19 cellular contexts compared by ENCODE assay signal in the genomic region with DNA sequence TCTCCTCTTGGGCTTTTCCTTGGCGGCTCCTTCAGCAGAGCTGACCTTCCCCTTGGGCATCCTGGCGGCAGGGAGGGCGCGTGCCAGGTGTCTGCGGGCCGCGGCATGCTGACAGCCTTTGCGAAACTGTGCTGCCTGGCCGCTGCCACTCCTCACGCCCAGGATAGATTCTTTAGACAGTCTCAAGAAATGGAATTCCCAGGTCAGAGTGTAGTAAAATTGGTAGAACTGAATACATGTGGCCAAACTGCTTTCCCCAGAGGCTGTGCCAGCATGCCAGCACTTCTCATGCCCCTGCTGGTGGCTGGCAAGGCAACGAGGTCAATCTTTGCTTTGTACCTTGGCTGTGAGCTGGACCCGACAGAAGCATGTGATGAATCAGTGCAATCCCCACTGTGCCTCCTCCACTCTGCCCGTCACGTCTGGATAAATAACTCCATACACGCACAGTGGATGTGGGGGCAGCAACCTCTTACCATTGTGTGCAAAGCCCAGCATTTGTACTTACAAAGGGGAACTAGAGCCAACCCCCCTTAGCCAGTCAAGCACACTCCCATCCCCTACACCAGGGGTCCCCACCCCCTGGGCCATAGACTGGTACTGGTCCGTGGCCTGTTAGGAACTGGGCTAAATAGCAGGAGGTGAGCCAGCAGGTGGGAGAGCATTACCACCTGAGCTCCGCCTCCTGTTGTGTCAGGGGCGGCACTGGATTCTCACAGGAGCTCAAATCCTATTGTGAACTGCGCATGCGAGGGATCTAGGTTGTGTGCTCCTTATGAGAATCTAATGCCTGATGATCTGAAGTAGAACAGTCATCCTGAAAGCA.
DNase-seq lines count a peak whose midpoint lies in the region; ATAC-seq, FAIRE-seq and TF ChIP-seq lines count a peak whose summit lies in the region.
"Had no signal": no experiment of that assay in that cellular context is flagged by ENCODE, and none has a peak within 500 bp of the region (broad histone marks: within the 10 kb centered on the region; RNA-seq: fewer than 3 reads in every experiment).

No MANE protein-coding gene starts in this region.

- intact Hi-C loops in kidney (cut with DNase I) (no loop called here), sciatic nerve (cut with DNase I) (no loop called here)

- peak; percentile 78 for DNase-seq in NCI-H226
- peak; percentile 56 for DNase-seq in cerebellar cortex (ENCODE audit: low spot score)
- DNase-seq in kidney, result peak; percentile 63
- peak; percentile 51 for DNase-seq in sciatic nerve (ENCODE audit: low spot score)
- no peak for DNase-seq in NCI-H1092 treated with DMSO at 0.1 percent for 48 hours (lab: John Stamatoyannopoulos, UW)
- no peak for DNase-seq in NCI-H526 (lab: John Stamatoyannopoulos, UW)
- no peak for DNase-seq in HEK293T (ENCODE audit: extremely low spot score)
- DNase-seq: activated CD8-positive, alpha-beta T cell treated with anti-CD3 and anti-CD28 coated beads, Interleukin-2, amount 10 ng/mL, durations not matched to agents 7 days and 5 days; activated gamma-delta T cell; erythroblast; IMR-90; naive B cell; NCI-H1048; stimulated activated naive CD8-positive, alpha-beta T cell treated with anti-CD3 and anti-CD28 coated beads, Interleukin-15, amount 100 ng/mL, for 72 hours had no signal

- CTCF ChIA-PET in HEK293T (lab: Yijun Ruan, JAX), result no interaction called here

- no peak overlapping the region for H3K9ac ChIP-seq in kidney (ENCODE audit: low read length in 2 of 2)

- no peak for ATAC-seq in sciatic nerve
- ATAC-seq in GM21529 (IDR thresholded peaks at IDR 0.05; ENCODE audit: unreplicated experiment), result no peak
- ATAC-seq: activated CD8-positive, alpha-beta T cell treated with anti-CD3 and anti-CD28 coated beads, Interleukin-2, amount 10 ng/mL, durations not matched to agents 7 days and 5 days; SK-N-SH treated with all-trans-retinoic acid at 6 μM for 48 hours; stimulated activated naive CD8-positive, alpha-beta T cell treated with anti-CD3 and anti-CD28 coated beads, Interleukin-15, amount 100 ng/mL, for 72 hours had no signal

- FAIRE-seq in kidney (lab: Jason Lieb, UNC), result no peak
- FAIRE-seq: GM19239, TTC549 had no signal

- H3K4me3 ChIP-seq in kidney (ENCODE audit: low read length in 2 of 2), result no peak overlapping the region
- H3K4me3 ChIP-seq: skin epidermis had no signal

- peaks cover 0 to 4% of the 10 kb centered on the region in 2 donors for H3K4me1 ChIP-seq in kidney (ENCODE audit: control insufficient read depth in 1 of 2, insufficient read depth in 1 of 2, low read depth in 1 of 2, low read length in 2 of 2)

- H3K9me3 ChIP-seq in kidney (ENCODE audit: control insufficient read depth in 1 of 2, low read length in 2 of 2), result no peaks in the 10 kb centered on the region

- peaks cover 3 to 16% of the 10 kb centered on the region in 2 donors for H3K36me3 ChIP-seq in kidney (ENCODE audit: control insufficient read depth in 1 of 2, insufficient read depth in 2 of 2, low read length in 2 of 2)

- TF ChIP-seq CTCF in kidney (IDR thresholded peaks at IDR 0.05; ENCODE audit: borderline replicate concordance, extremely low read depth, insufficient read depth), result no peak

- H3K27ac ChIP-seq in kidney (ENCODE audit: low read depth in 2 of 2, low read length in 2 of 2), result peak overlapping the region; percentile 14 to 49
- H3K27ac ChIP-seq: skin epidermis had no signal

- POLR2A ChIA-PET in HEK293T (lab: Yijun Ruan, JAX), result no interaction called here

TF ChIP-seq in HEK293T, 16 proteins besides CTCF, POLR2A, EP300 and RAD21:
- no peak for TF ChIP-seq LEF1 (IDR thresholded peaks at IDR 0.05; ENCODE audit: borderline replicate concordance)
- no peak for TF ChIP-seq HDGF (IDR thresholded peaks at IDR 0.05; ENCODE audit: borderline replicate concordance)
- no peak for TF ChIP-seq CTBP1 (IDR thresholded peaks at IDR 0.05; ENCODE audit: borderline replicate concordance)
- no peak for TF ChIP-seq ZNF384 (IDR thresholded peaks at IDR 0.05)
- TF ChIP-seq SUZ12 (IDR thresholded peaks at IDR 0.05), result no peak
- TF ChIP-seq, protein P1, sequence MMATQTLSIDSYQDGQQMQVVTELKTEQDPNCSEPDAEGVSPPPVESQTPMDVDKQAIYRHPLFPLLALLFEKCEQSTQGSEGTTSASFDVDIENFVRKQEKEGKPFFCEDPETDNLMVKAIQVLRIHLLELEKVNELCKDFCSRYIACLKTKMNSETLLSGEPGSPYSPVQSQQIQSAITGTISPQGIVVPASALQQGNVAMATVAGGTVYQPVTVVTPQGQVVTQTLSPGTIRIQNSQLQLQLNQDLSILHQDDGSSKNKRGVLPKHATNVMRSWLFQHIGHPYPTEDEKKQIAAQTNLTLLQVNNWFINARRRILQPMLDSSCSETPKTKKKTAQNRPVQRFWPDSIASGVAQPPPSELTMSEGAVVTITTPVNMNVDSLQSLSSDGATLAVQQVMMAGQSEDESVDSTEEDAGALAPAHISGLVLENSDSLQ (IDR thresholded peaks at IDR 0.05), result no peak
- TF ChIP-seq SP1 (IDR thresholded peaks at IDR 0.05), result no peak
- TF ChIP-seq ARNT (IDR thresholded peaks at IDR 0.05), result no peak
- no peak for TF ChIP-seq FOXK2 (IDR thresholded peaks at IDR 0.05)
- no peak for TF ChIP-seq ELF4 (IDR thresholded peaks at IDR 0.05)
- TF ChIP-seq L3MBTL2 (conservative IDR thresholded peaks at IDR 0.05), result no peak
- no peak for TF ChIP-seq TARDBP (IDR thresholded peaks at IDR 0.05)
- no peak for TF ChIP-seq FOXA1 (IDR thresholded peaks at IDR 0.05)
- no peak for TF ChIP-seq FOXM1 (IDR thresholded peaks at IDR 0.05; ENCODE audit: borderline replicate concordance)
- TF ChIP-seq BHLHE40 (IDR thresholded peaks at IDR 0.05; ENCODE audit: borderline replicate concordance), result no peak
- TF ChIP-seq NFRKB (IDR thresholded peaks at IDR 0.05), result no peak

Comparison
In these comparisons a context has a peak if more than half of its experiments do, and no peak if none do; other contexts are left out.
1. DNase-seq: peak in NCI-H226 (single experiment), cerebellar cortex (single experiment), kidney (single experiment) and sciatic nerve (single experiment); none in NCI-H1092 treated with DMSO at 0.1 percent for 48 hours (single experiment), NCI-H526 (0 of 2) and HEK293T (single experiment).